15 cellular contexts compared by ENCODE assay signal in genomic region chr4:5734841-5735240, GRCh38. TPM values are rescaled to one million over a fixed set of nuclear protein-coding genes. Genes with fewer than 3 reads are reported as not detected.
"Had no signal": no experiment of that assay in that cellular context is flagged by ENCODE, and none has a peak within 500 bp of the region (broad histone marks: within the 10 kb centered on the region; RNA-seq: fewer than 3 reads in every experiment).

No MANE protein-coding gene starts in this region.

- DNase-seq: activated CD4-positive, alpha-beta T cell treated with anti-CD3 and anti-CD28 coated beads, Interleukin-2, amount 10 ng/mL, durations not matched to agents 7 days and 5 days; activated CD8-positive, alpha-beta memory T cell treated with anti-CD3 and anti-CD28 coated beads, Interleukin-2, amount 50 U/mL, for 48 hours; activated naive CD8-positive, alpha-beta T cell treated with anti-CD3 and anti-CD28 coated beads for 36 hours; brain microvascular endothelial cell; cerebellar nuclear complex; effector memory CD4-positive, alpha-beta T cell; gastrocnemius medialis; sigmoid colon; SK-N-SH; stimulated activated CD4-positive, alpha-beta T cell treated with anti-CD3 and anti-CD28 coated beads, Interleukin-4, amount 100 ng/mL, for 1 hour; stimulated activated naive CD4-positive, alpha-beta T cell treated with Interleukin-2 at 50 U/mL for 16 hours; T-cell; T-helper 9 cell; transverse colon had no signal

- H3K9me3 ChIP-seq: gastrocnemius medialis, psoas muscle, sigmoid colon, SK-N-SH, transverse colon had no signal

- H3K27me3 ChIP-seq: brain microvascular endothelial cell, gastrocnemius medialis, sigmoid colon, transverse colon had no signal

- H3K36me3 ChIP-seq: gastrocnemius medialis, transverse colon had no signal

- H3K4me3 ChIP-seq: gastrocnemius medialis, psoas muscle, sigmoid colon, transverse colon had no signal

- ATAC-seq: gastrocnemius medialis, psoas muscle, T-cell had no signal

- H3K4me1 ChIP-seq: gastrocnemius medialis, psoas muscle, sigmoid colon, transverse colon had no signal

- H3K27ac ChIP-seq: brain microvascular endothelial cell, gastrocnemius medialis, psoas muscle, sigmoid colon, transverse colon had no signal

RNA-seq across cellular contexts. Expression of gene EVC2, which starts 26.5 kb away (rescaled TPM):
- polyA plus RNA-seq: SK-N-SH had no signal
